In the genomic region with DNA sequence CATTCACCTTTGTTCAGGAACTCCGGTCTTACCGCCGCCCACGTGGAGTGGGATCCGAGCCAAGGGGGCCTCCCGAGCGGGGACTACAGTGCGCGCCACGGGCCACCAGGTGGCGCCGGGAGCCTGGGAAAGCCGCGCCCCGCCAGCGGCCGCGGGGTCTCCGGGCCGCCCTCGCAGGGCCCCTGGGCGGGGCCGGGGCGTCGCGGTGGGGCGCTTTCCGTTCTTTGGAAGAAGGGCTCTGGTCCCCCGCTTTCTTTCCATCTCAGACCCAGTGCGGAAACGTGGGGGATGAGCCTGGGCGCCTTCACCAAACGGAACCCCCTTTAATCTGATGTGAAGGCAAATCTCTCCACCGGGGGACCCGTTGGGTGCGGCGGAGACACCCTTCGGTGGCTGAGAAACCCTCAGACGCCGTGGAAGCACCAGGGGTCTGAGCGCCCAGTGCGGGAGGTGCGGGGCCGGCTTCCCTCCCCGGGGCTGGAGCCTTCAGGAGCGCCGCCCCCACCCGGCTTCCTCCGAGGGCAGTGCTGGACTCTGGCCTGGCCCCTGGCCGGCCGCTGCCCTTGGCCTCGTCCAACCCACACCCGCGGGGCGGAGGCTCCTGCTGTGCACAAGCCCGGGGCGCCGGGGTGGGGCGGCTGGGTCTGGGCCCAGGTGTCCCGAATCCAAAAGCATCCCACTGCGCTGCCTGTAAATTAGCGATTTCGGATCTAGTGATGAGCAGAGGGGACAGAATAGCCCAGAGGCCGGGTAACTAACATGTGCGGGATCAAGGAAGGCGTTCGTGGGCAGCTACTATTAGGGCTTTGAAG, we compare ENCODE assay signal across 8 cellular contexts. TPM values are rescaled to one million over a fixed set of nuclear protein-coding genes. Genes with fewer than 3 reads are reported as not detected.
DNase-seq lines count a peak whose midpoint lies in the region; ATAC-seq, FAIRE-seq and TF ChIP-seq lines count a peak whose summit lies in the region.

No MANE protein-coding gene starts in this region.

- FAIRE-seq in small intestine (lab: Jason Lieb, UNC): no peak

- DNase-seq in SIG-M5 treated with dmso at 0.1 percent for 504 hours (lab: John Stamatoyannopoulos, UW; ENCODE audit: unreplicated experiment): peak; percentile 62
- no peak for DNase-seq in SIG-M5 (lab: John Stamatoyannopoulos, UW)
- DNase-seq in NCI-H2081 treated with DMSO at 0.1 percent for 48 hours (lab: John Stamatoyannopoulos, UW): peak; percentile 67
- peak; percentile 89 to 95 for DNase-seq in breast epithelium (ENCODE audit: low spot score in 2 of 2)
- peak; percentile 94 for DNase-seq in iPS-NIHi7 (ENCODE audit: extremely low spot score)
- DNase-seq in small intestine: peak; percentile 89

- no peaks in the 10 kb centered on the region for H3K27me3 ChIP-seq in breast epithelium
- H3K27me3 ChIP-seq in small intestine (ENCODE audit: control insufficient read depth in 2 of 2, insufficient read depth in 2 of 2, low read length in 2 of 2): no peaks in the 10 kb centered on the region

- intact Hi-C loops in breast epithelium (cut with DNase I; ENCODE audit: low total_unique reads): no loop called here

- peak; percentile 97 for TF ChIP-seq CTCF in VCaP (conservative IDR thresholded peaks at IDR 0.05)
- peak in 2 of 3 donors; percentile 90 to 99 for TF ChIP-seq CTCF in breast epithelium (IDR thresholded peaks at IDR 0.05)

- WGBS in small intestine, 3 donors: 4 to 8% (median 4%) methylated on average over 66 to 67 of the region's 67 CpGs

- H3K27ac ChIP-seq in VCaP (peak overlapping the region; percentile 88), breast epithelium (peak overlapping the region; percentile 88 to 91), small intestine (ENCODE audit: low read depth in 1 of 2, low read length in 1 of 2) (peak overlapping the region; percentile 82 to 85)

- TF ChIP-seq POLR2A in breast epithelium (IDR thresholded peaks at IDR 0.05): no peak

- peaks cover 0 to 10% of the 10 kb centered on the region in 2 donors for H3K4me1 ChIP-seq in breast epithelium
- H3K4me1 ChIP-seq in small intestine (ENCODE audit: control insufficient read depth in 2 of 2, insufficient read depth in 1 of 2, low read depth in 1 of 2, low read length in 1 of 2): no peaks in the 10 kb centered on the region

- H3K9me3 ChIP-seq in breast epithelium: no peaks in the 10 kb centered on the region
- no peaks in the 10 kb centered on the region for H3K9me3 ChIP-seq in small intestine (ENCODE audit: control insufficient read depth, low read depth)

- peak; percentile 96 for ATAC-seq in HG02885 (IDR thresholded peaks at IDR 0.05; ENCODE audit: poor library complexity, unreplicated experiment)

- H3K36me3 ChIP-seq in breast epithelium (no peaks in the 10 kb centered on the region), small intestine (ENCODE audit: control insufficient read depth in 2 of 2, insufficient read depth in 2 of 2, low read length in 2 of 2) (peaks cover 0 to 2% of the 10 kb centered on the region in 2 donors)

- H3K4me3 ChIP-seq in breast epithelium: peak overlapping the region; percentile 58 to 84 (median 77)
- H3K4me3 ChIP-seq in small intestine (ENCODE audit: low read depth in 1 of 2, low read length in 2 of 2): peak overlapping the region; percentile 58 to 62

RNA-seq across cellular contexts. Expression of a gene that starts 44.6 kb away (rescaled TPM):
- total RNA-seq in breast epithelium: 10 to 100 TPM; 31.4 to 56.5 (median 45.2) TPM
- 10 to 100 TPM; 32.7 to 53.5 (median 35.7) TPM for polyA plus RNA-seq in small intestine
